ENCODE assay signal across 22 cellular contexts in the genomic region with DNA sequence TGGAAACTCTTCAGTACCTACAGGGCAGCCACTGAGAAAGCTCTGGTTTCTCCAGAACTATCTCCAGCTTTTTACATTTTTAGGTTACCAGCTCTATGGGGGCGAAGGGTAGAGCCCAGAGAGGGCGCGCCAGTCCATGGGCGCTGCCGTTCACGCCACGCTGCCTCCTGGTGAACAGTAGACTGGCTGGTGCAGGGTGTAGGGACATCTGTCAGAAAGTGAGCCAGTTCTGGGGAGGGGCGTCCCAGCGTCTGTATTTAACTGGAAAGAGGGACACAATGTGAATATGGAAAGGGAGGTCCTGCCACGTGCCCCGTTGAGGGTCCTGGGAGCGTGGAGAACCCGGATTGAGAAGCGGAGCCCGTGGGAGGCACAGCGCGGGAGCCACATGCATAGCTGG. TPM values are rescaled to one million over a fixed set of nuclear protein-coding genes. Genes with fewer than 3 reads are reported as not detected.
"Had no signal": no experiment of that assay in that cellular context is flagged by ENCODE, and none has a peak within 500 bp of the region (broad histone marks: within the 10 kb centered on the region; RNA-seq: fewer than 3 reads in every experiment).

No MANE protein-coding gene starts in this region.

- H3K4me3 ChIP-seq: adrenal gland, gastrocnemius medialis, ovary, right lobe of liver, skin epidermis, tibial nerve had no signal

- H3K27me3 ChIP-seq: adrenal gland, gastrocnemius medialis, neutrophil, ovary, right lobe of liver, tibial nerve had no signal

- ATAC-seq: activated T-cell treated with anti-CD3 and anti-CD28 coated beads, Interleukin-2, amount 50 U/mL, for 72 hours; gastrocnemius medialis; left colon; natural killer cell treated with Interleukin-12 subunit alpha and Interleukin-12 subunit beta and Interleukin-15 and Interleukin-18, amount 100 ng/mL, for 72 hours; right lobe of liver; stimulated activated effector memory CD8-positive, alpha-beta T cell treated with anti-CD3 and anti-CD28 coated beads, Interleukin-12 subunit alpha, Interleukin-12 subunit beta, amount 100 ng/mL, for 72 hours had no signal

- H3K4me1 ChIP-seq: adrenal gland, gastrocnemius medialis, right lobe of liver had no signal

- H3K27ac ChIP-seq: adrenal gland, gastrocnemius medialis, neutrophil, ovary, right lobe of liver, skin epidermis, tibial nerve, VCaP had no signal

- H3K36me3 ChIP-seq: ovary had no signal

- H3K9me3 ChIP-seq: adrenal gland, gastrocnemius medialis, neutrophil, ovary, right lobe of liver, tibial nerve had no signal

- DNase-seq: activated CD4-positive, alpha-beta T cell treated with anti-CD3 and anti-CD28 coated beads for 4 hours; activated CD4-positive, alpha-beta T cell treated with anti-CD3 and anti-CD28 coated beads, Interleukin-2, amount 50 U/mL, for 4 hours; activated naive CD4-positive, alpha-beta T cell treated with anti-CD3 and anti-CD28 coated beads for 36 hours; activated naive CD8-positive, alpha-beta T cell treated with anti-CD3 and anti-CD28 coated beads for 36 hours; activated T-cell treated with anti-CD3 and anti-CD28 coated beads for 4 hours; activated T-cell treated with anti-CD3 and anti-CD28 coated beads, Interleukin-2, amount 50 U/mL, for 72 hours; central memory CD4-positive, alpha-beta T cell; effector memory CD4-positive, alpha-beta T cell; gastrocnemius medialis; hippocampal formation; immature natural killer cell; left colon; right lobe of liver; stimulated activated CD4-positive, alpha-beta T cell treated with anti-CD3 and anti-CD28 coated beads, Interleukin-4, amount 100 ng/mL, for 24 hours had no signal

RNA-seq across cellular contexts. Expression of gene CLEC18A, which starts 16.4 kb away (rescaled TPM):
- polyA plus RNA-seq: immature natural killer cell had no signal
